21 cellular contexts compared by ENCODE assay signal in the genomic region with DNA sequence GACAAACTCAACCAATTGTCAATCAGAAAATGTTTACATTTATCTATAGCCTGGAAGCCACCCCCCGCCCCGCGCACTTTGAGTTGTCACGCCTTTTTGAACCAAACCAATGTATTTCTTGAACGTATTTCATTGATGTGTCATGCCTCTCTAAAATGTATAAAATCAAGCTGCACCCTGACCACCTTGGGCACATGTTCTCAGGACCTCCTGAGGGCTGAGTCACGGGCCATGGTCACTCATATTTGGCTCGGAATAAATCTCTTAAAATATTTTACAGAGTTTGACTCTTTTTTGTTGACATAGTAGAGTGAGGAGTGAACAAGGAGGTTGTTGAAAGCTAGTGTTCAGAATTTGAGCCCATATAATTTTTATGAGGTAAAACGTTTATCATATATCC. TPM values are rescaled to one million over a fixed set of nuclear protein-coding genes. Genes with fewer than 3 reads are reported as not detected.
A peak's percentile ranks its signal among the peaks of the same experiment; 100 is the strongest.
DNase-seq lines count a peak whose midpoint lies in the region; ATAC-seq, FAIRE-seq and TF ChIP-seq lines count a peak whose summit lies in the region.
"Had no signal": no experiment of that assay in that cellular context is flagged by ENCODE, and none has a peak within 500 bp of the region (broad histone marks: within the 10 kb centered on the region; RNA-seq: fewer than 3 reads in every experiment).

No MANE protein-coding gene starts in this region.

- H3K27ac Mint-ChIP-seq in activated CD4-positive, alpha-beta T cell treated with anti-CD3 and anti-CD28 coated beads, Interleukin-2, amount 10 ng/mL, durations not matched to agents 24 days and 14 days = peak overlapping the region; percentile 26
- H3K27ac Mint-ChIP-seq in activated CD4-positive, alpha-beta T cell treated with anti-CD3 and anti-CD28 coated beads, Interleukin-2, amount 10 ng/mL, durations not matched to agents 7 days and 5 days = no peak overlapping the region
- peak overlapping the region; percentile 45 for H3K27ac Mint-ChIP-seq in endodermal cell
- H3K27ac Mint-ChIP-seq in stimulated activated memory B cell treated with anti-CD40 and anti-IgM and Interleukin-4, amounts not matched to agents 10 μg/mL and 1 μg/mL and 100 μg/mL, for 72 hours = peak overlapping the region; percentile 57
- H3K27ac Mint-ChIP-seq: activated naive CD4-positive, alpha-beta T cell treated with anti-CD3 and anti-CD28 coated beads for 36 hours; WTC11 had no signal

- no peak for ATAC-seq in stimulated activated memory B cell treated with anti-CD40 and anti-IgM and Interleukin-4, amounts not matched to agents 10 μg/mL and 1 μg/mL and 100 μg/mL, for 72 hours
- ATAC-seq: Right ventricle myocardium inferior, WTC11 had no signal

- no peaks in the 10 kb centered on the region for H3K27me3 Mint-ChIP-seq in activated CD4-positive, alpha-beta T cell treated with anti-CD3 and anti-CD28 coated beads, Interleukin-2, amount 10 ng/mL, durations not matched to agents 24 days and 14 days
- H3K27me3 Mint-ChIP-seq in activated CD4-positive, alpha-beta T cell treated with anti-CD3 and anti-CD28 coated beads, Interleukin-2, amount 10 ng/mL, durations not matched to agents 7 days and 5 days = no peaks in the 10 kb centered on the region
- H3K27me3 Mint-ChIP-seq in endodermal cell (ENCODE audit: insufficient read depth) = peaks cover 1% of the 10 kb centered on the region
- no peaks in the 10 kb centered on the region for H3K27me3 Mint-ChIP-seq in stimulated activated memory B cell treated with anti-CD40 and anti-IgM and Interleukin-4, amounts not matched to agents 10 μg/mL and 1 μg/mL and 100 μg/mL, for 72 hours

- H3K4me1 Mint-ChIP-seq in activated CD4-positive, alpha-beta T cell treated with anti-CD3 and anti-CD28 coated beads, Interleukin-2, amount 10 ng/mL, durations not matched to agents 24 days and 14 days = peaks cover 71% of the 10 kb centered on the region
- peaks cover 67% of the 10 kb centered on the region for H3K4me1 Mint-ChIP-seq in activated CD4-positive, alpha-beta T cell treated with anti-CD3 and anti-CD28 coated beads, Interleukin-2, amount 10 ng/mL, durations not matched to agents 7 days and 5 days
- peaks cover 51% of the 10 kb centered on the region for H3K4me1 Mint-ChIP-seq in endodermal cell
- H3K4me1 Mint-ChIP-seq in stimulated activated memory B cell treated with anti-CD40 and anti-IgM and Interleukin-4, amounts not matched to agents 10 μg/mL and 1 μg/mL and 100 μg/mL, for 72 hours = peaks cover 60% of the 10 kb centered on the region

- POLR2A ChIA-PET in activated CD4-positive, alpha-beta T cell treated with anti-CD3 and anti-CD28 coated beads, Interleukin-2, amount 10 ng/mL, durations not matched to agents 7 days and 5 days (lab: Charles Lee) = no interaction called here

- peaks cover 10% of the 10 kb centered on the region for H3K4me1 ChIP-seq in endodermal cell (ENCODE audit: control insufficient read depth, insufficient read depth, low read length)

- peaks cover 5% of the 10 kb centered on the region for H3K9me3 Mint-ChIP-seq in activated CD4-positive, alpha-beta T cell treated with anti-CD3 and anti-CD28 coated beads, Interleukin-2, amount 10 ng/mL, durations not matched to agents 24 days and 14 days
- no peaks in the 10 kb centered on the region for H3K9me3 Mint-ChIP-seq in activated CD4-positive, alpha-beta T cell treated with anti-CD3 and anti-CD28 coated beads, Interleukin-2, amount 10 ng/mL, durations not matched to agents 7 days and 5 days
- no peaks in the 10 kb centered on the region for H3K9me3 Mint-ChIP-seq in endodermal cell
- no peaks in the 10 kb centered on the region for H3K9me3 Mint-ChIP-seq in stimulated activated memory B cell treated with anti-CD40 and anti-IgM and Interleukin-4, amounts not matched to agents 10 μg/mL and 1 μg/mL and 100 μg/mL, for 72 hours
- H3K9me3 Mint-ChIP-seq: activated naive CD4-positive, alpha-beta T cell treated with anti-CD3 and anti-CD28 coated beads for 36 hours; WTC11 had no signal

- peak overlapping the region; percentile 27 for H3K4me3 Mint-ChIP-seq in activated CD4-positive, alpha-beta T cell treated with anti-CD3 and anti-CD28 coated beads, Interleukin-2, amount 10 ng/mL, durations not matched to agents 24 days and 14 days
- no peak overlapping the region for H3K4me3 Mint-ChIP-seq in activated CD4-positive, alpha-beta T cell treated with anti-CD3 and anti-CD28 coated beads, Interleukin-2, amount 10 ng/mL, durations not matched to agents 7 days and 5 days
- no peak overlapping the region for H3K4me3 Mint-ChIP-seq in endodermal cell
- H3K4me3 Mint-ChIP-seq in stimulated activated memory B cell treated with anti-CD40 and anti-IgM and Interleukin-4, amounts not matched to agents 10 μg/mL and 1 μg/mL and 100 μg/mL, for 72 hours = no peak overlapping the region
- H3K4me3 Mint-ChIP-seq: activated naive CD4-positive, alpha-beta T cell treated with anti-CD3 and anti-CD28 coated beads for 36 hours; WTC11 had no signal

- H3K4me3 ChIP-seq in endodermal cell (ENCODE audit: low read length) = no peak overlapping the region
- H3K4me3 ChIP-seq: coronary artery, GM23248 had no signal

- H3K9me3 ChIP-seq in endodermal cell (ENCODE audit: control insufficient read depth, low read length) = no peaks in the 10 kb centered on the region

- FAIRE-seq in RCC 7860 (lab: Jason Lieb, UNC) = peak; percentile 65
- FAIRE-seq: astrocyte had no signal

- H3K27ac ChIP-seq in endodermal cell (ENCODE audit: low read depth, low read length) = no peak overlapping the region
- H3K27ac ChIP-seq: coronary artery, GM23248 had no signal

- no peak overlapping the region for H3K9ac ChIP-seq in endodermal cell (ENCODE audit: extremely low read depth, low read length, poor library complexity, severe bottlenecking)
- H3K9ac ChIP-seq: GM23248 had no signal

- no peaks in the 10 kb centered on the region for H3K36me3 ChIP-seq in endodermal cell (ENCODE audit: control insufficient read depth, insufficient read depth, low read length)

- CTCF ChIA-PET in activated CD4-positive, alpha-beta T cell treated with anti-CD3 and anti-CD28 coated beads, Interleukin-2, amount 10 ng/mL, durations not matched to agents 7 days and 5 days (lab: Charles Lee) = interaction anchor here (1.0 to 1.1 kb wide), 2 partner anchors 9 to 63 kb away, joined by 3 read pairs; no protein-coding TSS in a partner anchor

- peaks cover 35% of the 10 kb centered on the region for H3K36me3 Mint-ChIP-seq in activated CD4-positive, alpha-beta T cell treated with anti-CD3 and anti-CD28 coated beads, Interleukin-2, amount 10 ng/mL, durations not matched to agents 24 days and 14 days (ENCODE audit: low read depth)
- H3K36me3 Mint-ChIP-seq in activated CD4-positive, alpha-beta T cell treated with anti-CD3 and anti-CD28 coated beads, Interleukin-2, amount 10 ng/mL, durations not matched to agents 7 days and 5 days (ENCODE audit: low read depth) = peaks cover 16% of the 10 kb centered on the region
- H3K36me3 Mint-ChIP-seq in endodermal cell (ENCODE audit: low read depth) = no peaks in the 10 kb centered on the region
- H3K36me3 Mint-ChIP-seq in stimulated activated memory B cell treated with anti-CD40 and anti-IgM and Interleukin-4, amounts not matched to agents 10 μg/mL and 1 μg/mL and 100 μg/mL, for 72 hours = peaks cover 4% of the 10 kb centered on the region
- H3K36me3 Mint-ChIP-seq: WTC11 had no signal

- TF ChIP-seq CTCF in endodermal cell (conservative IDR thresholded peaks at IDR 0.05) = no peak

- intact Hi-C loops in activated CD4-positive, alpha-beta T cell treated with anti-CD3 and anti-CD28 coated beads, Interleukin-2, amount 10 ng/mL, durations not matched to agents 24 days and 14 days (cut with micrococcal nuclease) = loop anchor here (10.0 kb wide), 2 partner anchors 347 to 1433 kb away; no protein-coding TSS in a partner anchor

- DNase-seq in activated CD4-positive, alpha-beta T cell treated with anti-CD3 and anti-CD28 coated beads, Interleukin-2, amount 10 ng/mL, durations not matched to agents 24 days and 14 days = peak; percentile 37
- DNase-seq in activated CD4-positive, alpha-beta T cell treated with anti-CD3 and anti-CD28 coated beads, Interleukin-2, amount 10 ng/mL, durations not matched to agents 7 days and 5 days = no peak
- DNase-seq in RCC 7860 (ENCODE audit: low spot score) (no peak), endodermal cell (no peak), NCI-H526 treated with DMSO at 0.1 percent for 48 hours (lab: John Stamatoyannopoulos, UW) (no peak), SHP77 (lab: John Stamatoyannopoulos, UW) (no peak)
- no peak for DNase-seq in activated CD4-positive, CD25-positive, alpha-beta regulatory T cell treated with anti-CD3 and anti-CD28 coated beads, Interleukin-2, amount 50 U/mL, for 72 hours
- DNase-seq: activated naive CD4-positive, alpha-beta T cell treated with anti-CD3 and anti-CD28 coated beads for 36 hours; C1 segment of cervical spinal cord; GM23248; midbrain; NCI-H187 treated with DMSO at 0.1 percent for 48 hours; NCI-H345; NK-92 treated with Interleukin-12 subunit alpha and Interleukin-12 subunit beta, amount 100 ng/mL, for 24 hours; stimulated activated CD4-positive, alpha-beta T cell treated with anti-CD3 and anti-CD28 coated beads, Interleukin-12 subunit alpha, Interleukin-12 subunit beta, amount 100 ng/mL, for 4 hours had no signal

- peaks cover under 1% of the 10 kb centered on the region for H3K27me3 ChIP-seq in endodermal cell (ENCODE audit: control insufficient read depth, insufficient read depth, low read length, poor library complexity, severe bottlenecking)

- WGBS in endodermal cell (ENCODE audit: insufficient coverage in 1 of 2, insufficient read length in 1 of 2), 2 experiments = 72 to 93% methylated on average over 7 of the region's 8 CpGs

RNA-seq across cellular contexts. Expression of a gene that starts 6.5 kb away (rescaled TPM):
- total RNA-seq in activated CD4-positive, alpha-beta T cell treated with anti-CD3 and anti-CD28 coated beads, Interleukin-2, amount 10 ng/mL, durations not matched to agents 24 days and 14 days = 49.8 and 58.9 TPM in 2 replicates
- 10 to 100 TPM; 17.0 to 17.2 TPM for total RNA-seq in activated CD4-positive, alpha-beta T cell treated with anti-CD3 and anti-CD28 coated beads, Interleukin-2, amount 10 ng/mL, durations not matched to agents 7 days and 5 days
- total RNA-seq in endodermal cell = 10 to 100 TPM in 1 of 2 donors, 1 to 10 TPM in 1; 9.2 to 12.1 TPM
- polyA plus RNA-seq in endodermal cell (2013, experiment 1 of 2) = 0.89 TPM
- 1.4 TPM for polyA plus RNA-seq in endodermal cell (2013, experiment 2 of 2)
- total RNA-seq: A172 had no signal
